Comparison of ENCODE assay signal across 17 cellular contexts in the genomic region with DNA sequence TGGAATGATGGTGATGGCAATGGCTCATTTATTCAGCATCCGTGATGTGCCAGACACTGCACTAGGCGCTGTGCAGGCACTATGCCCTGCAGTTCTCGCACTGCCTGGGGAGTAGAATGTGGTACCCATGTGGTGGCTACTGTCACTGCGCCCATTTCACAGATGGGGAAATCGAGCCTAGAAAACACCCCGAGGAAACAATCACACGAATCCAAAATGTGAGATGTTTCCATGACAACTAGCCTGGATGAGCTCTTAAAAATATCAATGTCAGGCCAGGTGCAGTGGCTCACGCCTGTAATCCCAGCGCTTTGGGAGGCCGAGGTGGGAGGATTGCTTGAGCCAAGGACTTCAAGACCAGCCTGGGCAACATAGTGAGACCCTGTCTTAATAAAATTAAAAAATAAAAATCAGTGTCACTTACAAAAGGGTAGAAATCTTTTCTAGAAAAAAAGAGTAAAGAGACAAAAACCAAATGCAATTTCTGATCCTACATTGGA. TPM values are rescaled to one million over a fixed set of nuclear protein-coding genes. Genes with fewer than 3 reads are reported as not detected.
DNase-seq lines count a peak whose midpoint lies in the region; ATAC-seq, FAIRE-seq and TF ChIP-seq lines count a peak whose summit lies in the region.
"Had no signal": no experiment of that assay in that cellular context is flagged by ENCODE, and none has a peak within 500 bp of the region (broad histone marks: within the 10 kb centered on the region; RNA-seq: fewer than 3 reads in every experiment).

No MANE protein-coding gene starts in this region.

- POLR2A ChIA-PET in RWPE1 (lab: Yijun Ruan, JAX; ENCODE audit: low non-redundant PET) (no interaction called here), H1 (lab: Charles Lee; ENCODE audit: partially characterized antibody) (no interaction called here)

- 0 out of 7 replicates have a peak, but pooled peaks cover 0 to 2% (median 0%) of the 10 kb centered on the region in 4 experiments for H3K27me3 ChIP-seq in H1 (replicated peaks in 1 of 4; ENCODE audit: control insufficient read depth in 3 of 4, extremely low read depth in 1 of 4, insufficient read depth in 3 of 4, low read length in 3 of 4)
- H3K27me3 ChIP-seq in parathyroid adenoma (ENCODE audit: control insufficient read depth, insufficient read depth, low read length), result no peaks in the 10 kb centered on the region
- H3K27me3 ChIP-seq: body of pancreas had no signal

- peaks cover 0 to 7% (median 4%) of the 10 kb centered on the region in 4 experiments; a peak in 4 of 7 replicates for H3K4me1 ChIP-seq in H1 (replicated peaks in 1 of 4; ENCODE audit: control insufficient read depth in 3 of 4, insufficient read depth in 4 of 4, low read length in 3 of 4)
- peaks cover 9% of the 10 kb centered on the region for H3K4me1 ChIP-seq in parathyroid adenoma

- H2BK20ac ChIP-seq in H1 (ENCODE audit: low read length), result no peak overlapping the region

- peak overlapping the region; percentile 86 for H3K27ac ChIP-seq in RWPE1
- H3K27ac ChIP-seq in H1 (ENCODE audit: low read depth, low read length), result no peak overlapping the region
- no peak overlapping the region for H3K27ac ChIP-seq in parathyroid adenoma
- H3K27ac ChIP-seq: 22Rv1, body of pancreas had no signal

- no peak for FAIRE-seq in H1 (lab: Jason Lieb, UNC)
- FAIRE-seq: endometrium had no signal

- ATAC-seq in HG02571 (IDR thresholded peaks at IDR 0.05; ENCODE audit: unreplicated experiment), result no peak
- ATAC-seq in GM19324 (IDR thresholded peaks at IDR 0.05; ENCODE audit: low FRiP score, unreplicated experiment), result no peak
- ATAC-seq in HG02798 (IDR thresholded peaks at IDR 0.05; ENCODE audit: poor library complexity, unreplicated experiment), result no peak
- ATAC-seq: activated CD8-positive, alpha-beta memory T cell treated with anti-CD3 and anti-CD28 coated beads, Interleukin-2, amount 10 ng/mL, durations not matched to agents 7 days and 5 days; CD8-positive, alpha-beta T cell had no signal

- no peak overlapping the region for H3K4me3 ChIP-seq in H1 (ENCODE audit: extremely low read depth in 1 of 4, insufficient read depth in 2 of 4, low read depth in 3 of 4, low read length in 4 of 4)
- H3K4me3 ChIP-seq in parathyroid adenoma (ENCODE audit: low read depth, low read length), result no peak overlapping the region
- H3K4me3 ChIP-seq: body of pancreas, mucosa of descending colon had no signal

- peaks cover 0 to 1% of the 10 kb centered on the region in 2 experiments for H4K20me1 ChIP-seq in H1 (replicated peaks in 1 of 2; ENCODE audit: control insufficient read depth in 1 of 2, insufficient read depth in 2 of 2, low read length in 2 of 2)

- TF ChIP-seq CTCF in RWPE1 (conservative IDR thresholded peaks at IDR 0.05; ENCODE audit: low read depth) (no peak), H1 (IDR thresholded peaks at IDR 0.05; ENCODE audit: control extremely low read depth in 1 of 3, insufficient read depth in 1 of 3, low read depth in 1 of 3, low read length in 3 of 3) (no peak), parathyroid adenoma (IDR thresholded peaks at IDR 0.05) (no peak)

- H3K36me3 ChIP-seq in H1 (ENCODE audit: control insufficient read depth in 2 of 4, insufficient read depth in 4 of 4, low read length in 3 of 4), result no peaks in the 10 kb centered on the region
- H3K36me3 ChIP-seq in parathyroid adenoma (ENCODE audit: control insufficient read depth, insufficient read depth, low read length), result no peaks in the 10 kb centered on the region

- H2BK120ac ChIP-seq in H1 (replicated peaks; ENCODE audit: low read depth, low read length), result no peak overlapping the region

- no peak overlapping the region; a peak in 1 of 7 replicates for H3K9ac ChIP-seq in H1 (replicated peaks in 1 of 4; ENCODE audit: extremely low read depth in 1 of 4, low read depth in 3 of 4, low read length in 3 of 4)
- H3K9ac ChIP-seq in parathyroid adenoma, result no peak overlapping the region

- peak; percentile 44 for DNase-seq in DMS 273 (lab: John Stamatoyannopoulos, UW; ENCODE audit: unreplicated experiment)
- DNase-seq in DMS 273 treated with DMSO at 0.1 percent for 48 hours (lab: John Stamatoyannopoulos, UW), result no peak
- no peak for DNase-seq in RWPE1 (ENCODE audit: low spot score)
- DNase-seq in H1 (ENCODE audit: low read depth in 1 of 2, low spot score in 2 of 2), result no peak
- DNase-seq: activated CD8-positive, alpha-beta memory T cell treated with anti-CD3 and anti-CD28 coated beads, Interleukin-2, amount 10 ng/mL, durations not matched to agents 7 days and 5 days; activated naive CD4-positive, alpha-beta T cell; CD8-positive, alpha-beta T cell; immature natural killer cell; stimulated activated CD4-positive, alpha-beta T cell treated with anti-CD3 and anti-CD28 coated beads, Interleukin-1b, Interleukin-23, amount 100 ng/mL, for 48 hours had no signal

- H3K14ac ChIP-seq in H1 (ENCODE audit: insufficient read length), result no peak overlapping the region

- no peaks in the 10 kb centered on the region for H3K79me2 ChIP-seq in H1 (ENCODE audit: control insufficient read depth in 1 of 2, insufficient read depth in 2 of 2, low read length in 2 of 2)
- no peaks in the 10 kb centered on the region for H3K79me2 ChIP-seq in parathyroid adenoma

- no peaks in the 10 kb centered on the region for H3K79me1 ChIP-seq in H1 (ENCODE audit: low read depth, low read length)

- no peaks in the 10 kb centered on the region; the same call in 1 of the 2 replicates for H3K23me2 ChIP-seq in H1 (ENCODE audit: low read depth, low read length)

- TF ChIP-seq RAD21 in H1 (IDR thresholded peaks at IDR 0.05 in 1 of 2, conservative IDR thresholded peaks at IDR 0.05 in 1 of 2; ENCODE audit: low read depth in 2 of 2, low read length in 2 of 2), result no peak

- H3K18ac ChIP-seq in H1 (ENCODE audit: extremely low read depth, low read length), result no peak overlapping the region; the same call in 1 of the 2 replicates

- H3K56ac ChIP-seq in H1 (replicated peaks; ENCODE audit: insufficient read length, low read depth, low read length), result no peak overlapping the region

- no peak overlapping the region for H3K23ac ChIP-seq in H1 (ENCODE audit: insufficient read length)

- peak overlapping the region; percentile 21 for H3K4ac ChIP-seq in H1 (replicated peaks; ENCODE audit: insufficient read length, low read depth, low read length)

- H2AFZ ChIP-seq in H1 (ENCODE audit: low read length), result no peak overlapping the region
- peak overlapping the region; percentile 68 for H2AFZ ChIP-seq in parathyroid adenoma

- no peak for TF ChIP-seq POLR2A in H1 (IDR thresholded peaks at IDR 0.05; ENCODE audit: control extremely low read depth in 1 of 2, low read depth in 2 of 2, low read length in 2 of 2)

- H3K4me2 ChIP-seq in H1 (ENCODE audit: insufficient read depth in 1 of 2, low read depth in 2 of 2, low read length in 2 of 2), result peak overlapping the region; percentile 42 to 47; a peak in 3 of 4 replicates
- no peak overlapping the region for H3K4me2 ChIP-seq in parathyroid adenoma (ENCODE audit: low read length)

- peak overlapping the region; percentile 86 for H4K8ac ChIP-seq in H1 (ENCODE audit: extremely low read depth, insufficient read depth, low read length)

- H2AK5ac ChIP-seq in H1 (ENCODE audit: low read depth, low read length), result no peak overlapping the region; the same call in 1 of the 2 replicates

- no peak overlapping the region for H4K91ac ChIP-seq in H1 (replicated peaks; ENCODE audit: insufficient read length, low read length)

- peak overlapping the region; percentile 74; the same call in 1 of the 2 replicates for H2BK15ac ChIP-seq in H1 (ENCODE audit: low read length)

- no peak overlapping the region for H4K5ac ChIP-seq in H1 (ENCODE audit: insufficient read length, low read depth, low read length)

- H3K9me3 ChIP-seq in H1 (ENCODE audit: insufficient read depth in 2 of 2, low read depth in 1 of 2, low read length in 1 of 2) (no peaks in the 10 kb centered on the region), parathyroid adenoma (ENCODE audit: control insufficient read depth, low read length) (no peaks in the 10 kb centered on the region)
- H3K9me3 ChIP-seq: body of pancreas, mucosa of descending colon had no signal

- WGBS in H1 (ENCODE audit: extremely low coverage in 1 of 2, insufficient coverage in 1 of 2, insufficient read length in 1 of 2, insufficient replicate concordance in 2 of 2, low coverage in 1 of 2, low lambda C conversion rate in 2 of 2, missing lambda C conversion rate in 1 of 2), 2 experiments, result 93% methylated on average over 10 of the region's 10 CpGs; no CpG with 5 or more reads in 1 of the 2 experiments

- TF ChIP-seq EP300 in H1 (IDR thresholded peaks at IDR 0.05; ENCODE audit: borderline replicate concordance in 1 of 2, low read depth in 2 of 2, low read length in 2 of 2), result no peak

- CTCF ChIA-PET in RWPE1 (lab: Yijun Ruan, JAX) (no interaction called here), H1 (lab: Charles Lee; ENCODE audit: partially characterized antibody) (no interaction called here)

- H2BK12ac ChIP-seq in H1 (ENCODE audit: low read depth, low read length), result no peak overlapping the region

- H2BK5ac ChIP-seq in H1 (ENCODE audit: low read depth, low read length), result no peak overlapping the region

RNA-seq across cellular contexts. Expression of gene TNRC6A, which starts 57.9 kb away (rescaled TPM):
- total RNA-seq in H1 (2021; fragmentation: NEBNext Ultra II Directional; extraction: Animal tissue kit (Norgen Biotek cat#: 25700)), result 97.9 and 103 TPM in 2 replicates
- 65.0 and 67.6 TPM in 2 replicates for polyA plus RNA-seq in H1 (2011; rRNA removed)
- polyA plus RNA-seq in H1 (2011; cell fraction: cytosol; rRNA removed), result 74.8 TPM
- 186 TPM for polyA plus RNA-seq in H1 (2011; cell fraction: nucleus; rRNA removed)
- polyA plus RNA-seq in H1 (2012, experiment 1 of 2), result 51.1 to 67.7 TPM (median 61.2 TPM) in 4 replicates
- 2.5 TPM for polyA plus RNA-seq in H1 (2012, experiment 2 of 2)
- 55.0 TPM for polyA plus RNA-seq in H1 (2013, experiment 1 of 2)
- polyA plus RNA-seq in H1 (2013, experiment 2 of 2), result 52.2 TPM
- polyA minus RNA-seq in H1 (2011; rRNA and poly(A)+ RNA removed), result 184 and 199 TPM in 2 replicates
- 59.4 TPM for polyA minus RNA-seq in H1 (2011; cell fraction: cytosol; rRNA and poly(A)+ RNA removed)
- polyA minus RNA-seq in H1 (2011; cell fraction: nucleus; rRNA and poly(A)+ RNA removed), result 219 TPM
